ENCODE assay signal across 16 cellular contexts in the genomic region with DNA sequence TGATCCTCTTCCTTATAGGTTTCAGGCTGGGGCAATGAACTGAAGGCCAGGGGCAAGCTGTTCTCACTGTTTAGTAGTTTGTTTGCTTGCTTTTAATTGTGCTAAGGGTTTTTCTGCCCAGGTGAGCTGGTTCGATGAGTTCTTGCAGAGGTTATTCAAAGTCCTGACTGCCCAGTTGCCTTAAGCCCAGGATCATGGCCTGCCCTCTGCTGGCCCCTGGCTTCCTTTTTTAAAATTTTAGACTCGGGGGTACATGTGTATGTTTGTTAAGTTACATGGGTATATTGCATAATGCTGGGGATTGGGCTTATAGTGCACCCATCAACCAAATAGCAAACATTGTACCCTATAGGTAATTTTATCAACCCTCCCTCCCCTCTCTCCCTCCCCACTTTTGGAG.
A peak's percentile ranks its signal among the peaks of the same experiment; 100 is the strongest.
DNase-seq lines count a peak whose midpoint lies in the region; ATAC-seq and TF ChIP-seq lines count a peak whose summit lies in the region.
"Had no signal": no experiment of that assay in that cellular context is flagged by ENCODE, and none has a peak within 500 bp of the region (broad histone marks: within the 10 kb centered on the region; RNA-seq: fewer than 3 reads in every experiment).

No MANE protein-coding gene starts in this region.

- H3K27ac ChIP-seq in Karpas-422 (ENCODE audit: low read length) (no peak overlapping the region), WERI-Rb-1 (no peak overlapping the region), testis (no peak overlapping the region)

- TF ChIP-seq POLR2A in testis (IDR thresholded peaks at IDR 0.05): no peak

- H3K9ac ChIP-seq in Karpas-422 (ENCODE audit: low read length): 0 out of 2 replicates have a peak overlapping the region, but pooled peaks have one; percentile 9

- H3K9me3 ChIP-seq in Karpas-422 (ENCODE audit: low read length): no peaks in the 10 kb centered on the region
- no peaks in the 10 kb centered on the region for H3K9me3 ChIP-seq in WERI-Rb-1 (ENCODE audit: severe bottlenecking)
- H3K9me3 ChIP-seq in testis: no peaks in the 10 kb centered on the region

- H3K27me3 ChIP-seq in GM06990 (replicated peaks; ENCODE audit: control insufficient read depth, insufficient read depth, low read length) (no peaks in the 10 kb centered on the region), Karpas-422 (ENCODE audit: low read length) (no peaks in the 10 kb centered on the region), WERI-Rb-1 (ENCODE audit: insufficient read depth, low read depth, severe bottlenecking) (no peaks in the 10 kb centered on the region), testis (no peaks in the 10 kb centered on the region)

- ATAC-seq in GM21381 (IDR thresholded peaks at IDR 0.05; ENCODE audit: unreplicated experiment): no peak
- no peak for ATAC-seq in GM21529 (IDR thresholded peaks at IDR 0.05; ENCODE audit: unreplicated experiment)
- ATAC-seq: HCT116 had no signal

- H3K79me2 ChIP-seq in Karpas-422 (ENCODE audit: low read length): no peaks in the 10 kb centered on the region

- 69 to 80% methylated on average over 2 of the region's 2 CpGs for WGBS in testis, 2 donors

- H3K4me1 ChIP-seq in Karpas-422 (ENCODE audit: low read length): peaks cover 42% of the 10 kb centered on the region
- H3K4me1 ChIP-seq in testis: no peaks in the 10 kb centered on the region

- H3K36me3 ChIP-seq in GM06990 (ENCODE audit: control insufficient read depth, insufficient read depth, low read length) (no peaks in the 10 kb centered on the region), Karpas-422 (ENCODE audit: insufficient read depth, low read length) (no peaks in the 10 kb centered on the region), WERI-Rb-1 (no peaks in the 10 kb centered on the region), testis (ENCODE audit: low read depth, missing control alignments) (no peaks in the 10 kb centered on the region)

- peak overlapping the region; percentile 42 for H3K4me2 ChIP-seq in Karpas-422 (ENCODE audit: low read depth, low read length, poor library complexity, severe bottlenecking)

- DNase-seq in GM06990 (ENCODE audit: extremely low read depth, insufficient read length) (no peak), Karpas-422 (peak; percentile 68), WERI-Rb-1 (no peak), retinal pigment epithelial cell (ENCODE audit: low read depth) (no peak), testis (no peak)
- DNase-seq: DMS79 treated with DMSO at 0.1 percent for 48 hours, Kasumi-1, MV-4-11, NCI-H1417, NCI-H187 treated with DMSO at 0.1 percent for 48 hours, NCI-H2227 treated with DMSO at 0.1 percent for 48 hours, NCI-H524, Right ventricle myocardium superior had no signal

- peak; percentile 7 for TF ChIP-seq CTCF in GM06990 (IDR thresholded peaks at IDR 0.05; ENCODE audit: insufficient read depth, low read length, poor library complexity, severe bottlenecking)
- peak; percentile 44; the same call in 1 of the 2 replicates for TF ChIP-seq CTCF in WERI-Rb-1 (IDR thresholded peaks at IDR 0.05; ENCODE audit: low read depth, low read length)
- peak; percentile 4 for TF ChIP-seq CTCF in retinal pigment epithelial cell (conservative IDR thresholded peaks at IDR 0.05; ENCODE audit: low read depth, low read length)
- TF ChIP-seq CTCF in testis (IDR thresholded peaks at IDR 0.05): no peak

- intact Hi-C loops in testis (cut with DNase I; ENCODE audit: low total_unique reads): no loop called here

- no peak overlapping the region for H2AFZ ChIP-seq in Karpas-422 (ENCODE audit: low read length)

- peaks cover 12% of the 10 kb centered on the region; the same call in 1 of the 2 replicates for H4K20me1 ChIP-seq in Karpas-422 (ENCODE audit: insufficient read depth, low read depth, low read length)

- H3K4me3 ChIP-seq in GM06990 (replicated peaks; ENCODE audit: low read depth, low read length) (no peak overlapping the region), Karpas-422 (ENCODE audit: low read length) (no peak overlapping the region), WERI-Rb-1 (ENCODE audit: low read depth, low read length) (no peak overlapping the region), retinal pigment epithelial cell (ENCODE audit: low read length) (no peak overlapping the region), testis (no peak overlapping the region)

- no peaks in the 10 kb centered on the region for H3K9me2 ChIP-seq in Karpas-422 (replicated peaks; ENCODE audit: insufficient read depth, low read length)

Comparison
In these comparisons a context has a peak if more than half of its experiments do, and no peak if none do; other contexts are left out.
1. CTCF ChIP-seq: peak in GM06990 (single experiment), WERI-Rb-1 (single experiment) and retinal pigment epithelial cell (single experiment); none in testis (0 of 3).